8 cellular contexts compared by ENCODE assay signal in genomic region chr20:50561379-50562078, GRCh38. TPM values are rescaled to one million over a fixed set of nuclear protein-coding genes. Genes with fewer than 3 reads are reported as not detected.
DNase-seq lines count a peak whose midpoint lies in the region; ATAC-seq and TF ChIP-seq lines count a peak whose summit lies in the region.

No MANE protein-coding gene starts in this region.

- H3K18ac ChIP-seq in IMR-90 (ENCODE audit: low read depth, low read length): peak overlapping the region; percentile 57

- TF ChIP-seq CTCF in IMR-90 (conservative IDR thresholded peaks at IDR 0.05; ENCODE audit: low read depth, low read length) (no peak), hepatocyte (IDR thresholded peaks at IDR 0.05; ENCODE audit: poor library complexity) (no peak)

- H3K4ac ChIP-seq in IMR-90 (ENCODE audit: low read depth, low read length): peak overlapping the region; percentile 99

- peaks cover 35% of the 10 kb centered on the region for H3K36me3 ChIP-seq in IMR-90 (ENCODE audit: control insufficient read depth, insufficient read depth, low read length)
- H3K36me3 ChIP-seq in hepatocyte (replicated peaks; ENCODE audit: insufficient read depth, low read depth): no peaks in the 10 kb centered on the region

- H3K4me1 ChIP-seq in IMR-90 (ENCODE audit: control insufficient read depth, insufficient read depth, low read length) (peaks cover 36% of the 10 kb centered on the region), hepatocyte (ENCODE audit: insufficient read depth) (peaks cover 32% of the 10 kb centered on the region)

- peak overlapping the region; percentile 97 for H4K91ac ChIP-seq in IMR-90 (ENCODE audit: insufficient read depth, low read depth, low read length)

- H3K56ac ChIP-seq in IMR-90 (ENCODE audit: extremely low read depth, insufficient read depth, low read length): peak overlapping the region; percentile 72

- in situ Hi-C loops in ACHN (cut with HindIII; ENCODE audit: low pct_ligation_motif_present, low pct_unique_long_range_greater_than_20kb, low sequenced_read_pairs) (no loop called here), IMR-90 (cut with MboI; ENCODE audit: low sequenced_read_pairs) (no loop called here)

- peak overlapping the region in 3 of 6 donors; percentile 12 to 67 (median 41) for H3K27ac Mint-ChIP-seq in immature natural killer cell

- DNase-seq in ACHN (peak; percentile 89), IMR-90 (peak; percentile 99), hepatocyte (ENCODE audit: low spot score) (peak; percentile 85), pons (ENCODE audit: low spot score) (no peak), immature natural killer cell (no peak)
- DNase-seq in activated T-cell treated with anti-CD3 and anti-CD28 coated beads, Interleukin-2, amount 50 U/mL, for 48 hours: peak; percentile 78 to 81
- peak; percentile 83 for DNase-seq in stimulated activated CD4-positive, alpha-beta T cell treated with anti-CD3 and anti-CD28 coated beads, Interleukin-4, amount 100 ng/mL, for 24 hours

- peaks cover 35% of the 10 kb centered on the region for H3K9me1 ChIP-seq in IMR-90 (ENCODE audit: insufficient read depth, low read length)

- peak overlapping the region; percentile 98 for H3K14ac ChIP-seq in IMR-90 (replicated peaks; ENCODE audit: low read depth, low read length)

- H3K27me3 ChIP-seq in IMR-90 (ENCODE audit: control insufficient read depth, insufficient read depth, low read length) (no peaks in the 10 kb centered on the region), hepatocyte (no peaks in the 10 kb centered on the region)

- H3K9me2 ChIP-seq in hepatocyte (replicated peaks; ENCODE audit: insufficient read depth): no peaks in the 10 kb centered on the region

- peak overlapping the region; percentile 95 for H3K23ac ChIP-seq in IMR-90 (ENCODE audit: low read depth, low read length)

- H3K79me2 ChIP-seq in hepatocyte: peaks cover 70% of the 10 kb centered on the region

- H3K4me2 ChIP-seq in IMR-90 (ENCODE audit: low read depth, low read length) (peak overlapping the region; percentile 63), hepatocyte (peak overlapping the region; percentile 43)

- intact Hi-C loops in IMR-90 (cut with micrococcal nuclease): loop anchor here (1.0 to 2.0 kb wide), 2 partner anchors 27 to 51 kb away; partner anchors contain the start of gene PTPN1

- H4K5ac ChIP-seq in IMR-90 (ENCODE audit: low read depth, low read length): peak overlapping the region; percentile 76

- H3K27me3 Mint-ChIP-seq in immature natural killer cell (ENCODE audit: low read depth in 3 of 3): peaks cover 0 to 5% (median 2%) of the 10 kb centered on the region in 3 donors

- 4% methylated on average over 6 of the region's 17 CpGs; no CpG with 5 or more reads in 1 of the 2 experiments for WGBS in IMR-90 (ENCODE audit: extremely low coverage in 2 of 2, insufficient read length in 1 of 2), 2 experiments
- WGBS in hepatocyte (ENCODE audit: low lambda C conversion rate, missing lambda C conversion rate): 34% methylated on average over 17 of the region's 17 CpGs

- H2BK5ac ChIP-seq in IMR-90 (ENCODE audit: low read depth, low read length, poor library complexity, severe bottlenecking): peak overlapping the region; percentile 91

- no TSS peak for BruUV-seq in IMR-90 (replicated peaks; lab: Mats Ljungman, UMichigan)

- H3K36me3 Mint-ChIP-seq in immature natural killer cell: peaks cover 9 to 21% (median 12%) of the 10 kb centered on the region in 3 donors

- dilution Hi-C loops in IMR-90 (cut with HindIII; ENCODE audit: low sequenced_read_pairs, unreplicated experiment): no loop called here

- peak overlapping the region; percentile 100 for H2AK5ac ChIP-seq in IMR-90 (ENCODE audit: low read depth, low read length)

- peak overlapping the region; percentile 26 for H2AK9ac ChIP-seq in IMR-90 (replicated peaks; ENCODE audit: low read depth, low read length, poor library complexity)

- POLR2A ChIA-PET in IMR-90 (lab: Charles Lee; ENCODE audit: unreplicated experiment): interaction anchor here (0.6 kb wide), 1 partner anchor 289 kb away, joined by 5 read pairs; no protein-coding TSS in a partner anchor

- ATAC-seq in IMR-90 (ENCODE audit: low read depth): peak; percentile 90
- no peak for ATAC-seq in HG02973 (IDR thresholded peaks at IDR 0.05; ENCODE audit: unreplicated experiment)

- peak overlapping the region; percentile 99 for H2BK15ac ChIP-seq in IMR-90 (ENCODE audit: low read depth, low read length)

- peak overlapping the region; percentile 89 for H2BK120ac ChIP-seq in IMR-90 (ENCODE audit: low read depth, low read length)

- H3K9me3 Mint-ChIP-seq in immature natural killer cell: no peaks in the 10 kb centered on the region

- H3K79me1 ChIP-seq in IMR-90 (ENCODE audit: low read depth in 1 of 2, low read length in 2 of 2): peaks cover 51 to 91% of the 10 kb centered on the region in 2 experiments

- H2BK20ac ChIP-seq in IMR-90 (ENCODE audit: low read depth, low read length): peak overlapping the region; percentile 91

- H3K9me3 ChIP-seq in IMR-90 (ENCODE audit: control insufficient read depth, insufficient read depth, low read length) (no peaks in the 10 kb centered on the region), hepatocyte (ENCODE audit: low read depth) (no peaks in the 10 kb centered on the region)

- H3K4me3 ChIP-seq in IMR-90 (ENCODE audit: insufficient read depth, low read depth, low read length): no peak overlapping the region
- H3K4me3 ChIP-seq in hepatocyte: no peak overlapping the region

- CTCF ChIA-PET in IMR-90 (lab: Yijun Ruan, JAX): interaction anchor here (0.7 to 1.1 kb wide), 2 partner anchors 12 to 14 kb away, joined by 3 read pairs; no protein-coding TSS in a partner anchor

- H4K20me1 ChIP-seq in IMR-90 (ENCODE audit: insufficient read depth, low read length) (peaks cover 11% of the 10 kb centered on the region; the same call in 1 of the 2 replicates), hepatocyte (ENCODE audit: insufficient read depth, poor library complexity, severe bottlenecking) (no peaks in the 10 kb centered on the region)

- no peak; the same call in 1 of the 2 replicates for TF ChIP-seq POLR2A in IMR-90 (IDR thresholded peaks at IDR 0.05; ENCODE audit: low read depth, low read length)

- H3K4me1 Mint-ChIP-seq in immature natural killer cell: peaks cover 23 to 44% of the 10 kb centered on the region in 2 donors

- H4K8ac ChIP-seq in IMR-90 (ENCODE audit: low read depth in 2 of 2, low read length in 2 of 2): peak overlapping the region; percentile 87 to 91

- H3K9ac ChIP-seq in IMR-90 (ENCODE audit: low read depth, low read length): peak overlapping the region; percentile 36

- H3K27ac ChIP-seq in IMR-90 (ENCODE audit: insufficient read depth, low read length) (peak overlapping the region; percentile 87), hepatocyte (peak overlapping the region; percentile 96)

- peak; percentile 8; the same call in 1 of the 2 replicates for TF ChIP-seq RAD21 in IMR-90 (IDR thresholded peaks at IDR 0.05; ENCODE audit: low read length)

- H3K4me3 Mint-ChIP-seq in immature natural killer cell: peak overlapping the region in 1 of 5 donors; percentile 22

- peak overlapping the region; percentile 79 for H2AFZ ChIP-seq in IMR-90 (replicated peaks; ENCODE audit: low read length, poor library complexity)
- no peak overlapping the region for H2AFZ ChIP-seq in hepatocyte

TF ChIP-seq in IMR-90, 13 proteins besides CTCF, POLR2A, EP300 and RAD21:
- TF ChIP-seq MAFK (IDR thresholded peaks at IDR 0.05; ENCODE audit: low read depth, low read length) (peak; percentile 79), USF2 (IDR thresholded peaks at IDR 0.05; ENCODE audit: low read depth, low read length) (no peak), RFX5 (IDR thresholded peaks at IDR 0.05; ENCODE audit: low read depth, low read length) (no peak), MXI1 (IDR thresholded peaks at IDR 0.05; ENCODE audit: borderline replicate concordance, low read depth, low read length) (0 out of 2 replicates have a peak, but pooled peaks have one; percentile 32), CEBPB (IDR thresholded peaks at IDR 0.05; ENCODE audit: low read depth, low read length) (peak; percentile 2; the same call in 1 of the 2 replicates), RCOR1 (IDR thresholded peaks at IDR 0.05; ENCODE audit: insufficient replicate concordance, low read length) (peak; percentile 21), ELK1 (IDR thresholded peaks at IDR 0.05; ENCODE audit: borderline replicate concordance, low read depth, low read length) (no peak), CHD1 (IDR thresholded peaks at IDR 0.05; ENCODE audit: low read depth, low read length) (no peak), MAZ (IDR thresholded peaks at IDR 0.05; ENCODE audit: borderline replicate concordance, low read depth, low read length) (no peak), BHLHE40 (IDR thresholded peaks at IDR 0.05; ENCODE audit: low read depth, low read length) (peak; percentile 65; the same call in 1 of the 2 replicates), SMC3 (IDR thresholded peaks at IDR 0.05; ENCODE audit: low read depth, low read length) (no peak), FOS (IDR thresholded peaks at IDR 0.05; ENCODE audit: low read depth, low read length) (peak; percentile 97), NFE2L2 (IDR thresholded peaks at IDR 0.05; ENCODE audit: low read depth, low read length) (peak; percentile 95)

RNA-seq across cellular contexts. Expression of gene PTPN1, which starts 51.3 kb away (rescaled TPM):
- total RNA-seq in IMR-90 (2012; rRNA removed) (31.7 and 38.0 TPM in 2 replicates), hepatocyte (28.3 and 32.1 TPM in 2 replicates)
- polyA plus RNA-seq in IMR-90 (2012; rRNA removed) (37.1 and 37.4 TPM in 2 replicates), hepatocyte (22.0 and 30.8 TPM in 2 replicates), immature natural killer cell (10 to 100 TPM; 18.4 to 38.3 (median 19.4) TPM)
- 27.3 and 29.6 TPM in 2 replicates for polyA plus RNA-seq in IMR-90 (2012; cell fraction: cytosol; rRNA removed)
- 35.3 and 62.9 TPM in 2 replicates for polyA plus RNA-seq in IMR-90 (2012; cell fraction: nucleus; rRNA removed; ENCODE audit: low replicate concordance)

Comparison
In these comparisons a context has a peak if more than half of its experiments do, and no peak if none do; other contexts are left out.
1. DNase-seq: peak in ACHN (single experiment), IMR-90 (single experiment), activated T-cell treated with anti-CD3 and anti-CD28 coated beads, Interleukin-2, amount 50 U/mL, for 48 hours (2 of 2), hepatocyte (single experiment) and stimulated activated CD4-positive, alpha-beta T cell treated with anti-CD3 and anti-CD28 coated beads, Interleukin-4, amount 100 ng/mL, for 24 hours (single experiment); none in pons (single experiment) and immature natural killer cell (0 of 3).